In genomic region chr3:13018039-13018431, GRCh38 we compare ENCODE assay signal across 8 cellular contexts. TPM values are rescaled to one million over a fixed set of nuclear protein-coding genes. Genes with fewer than 3 reads are reported as not detected.
DNase-seq lines count a peak whose midpoint lies in the region; ATAC-seq and TF ChIP-seq lines count a peak whose summit lies in the region.
"Had no signal": no experiment of that assay in that cellular context is flagged by ENCODE, and none has a peak within 500 bp of the region (broad histone marks: within the 10 kb centered on the region; RNA-seq: fewer than 3 reads in every experiment).

No MANE protein-coding gene starts in this region.

- peak overlapping the region; percentile 27; the same call in 1 of the 2 replicates for H3K9ac ChIP-seq in HUES64 (ENCODE audit: low read depth, low read length)

- H3K36me3 Mint-ChIP-seq in Caco-2 (ENCODE audit: insufficient read depth, unreplicated experiment): no peaks in the 10 kb centered on the region

- no peak overlapping the region for H3K27ac Mint-ChIP-seq in Caco-2 (ENCODE audit: unreplicated experiment)

- CTCF ChIA-PET in Caco-2 (lab: Charles Lee): no interaction called here

- H3K9me3 ChIP-seq in HUES64 (ENCODE audit: insufficient read depth, low read depth, low read length): no peaks in the 10 kb centered on the region
- H3K9me3 ChIP-seq in left ventricle myocardium inferior (replicated peaks): no peaks in the 10 kb centered on the region
- H3K9me3 ChIP-seq in testis: no peaks in the 10 kb centered on the region
- H3K9me3 ChIP-seq in Caco-2: no peaks in the 10 kb centered on the region
- H3K9me3 ChIP-seq: prostate gland had no signal

- no peak for ATAC-seq in HG03139 (IDR thresholded peaks at IDR 0.05; ENCODE audit: unreplicated experiment)

- TF ChIP-seq CTCF in left ventricle myocardium inferior (IDR thresholded peaks at IDR 0.05; ENCODE audit: borderline replicate concordance) (no peak), testis (IDR thresholded peaks at IDR 0.05) (no peak), Caco-2 (IDR thresholded peaks at IDR 0.05; ENCODE audit: insufficient read depth in 1 of 2, low read depth in 1 of 2, low read length in 1 of 2, severe bottlenecking in 1 of 2, unreplicated experiment in 1 of 2) (no peak)

- H3K4me1 ChIP-seq in HUES64 (ENCODE audit: insufficient read depth, low read length): peaks cover 45% of the 10 kb centered on the region
- H3K4me1 ChIP-seq in left ventricle myocardium inferior: peaks cover 81% of the 10 kb centered on the region
- peaks cover 20% of the 10 kb centered on the region for H3K4me1 ChIP-seq in testis
- H3K4me1 ChIP-seq in Caco-2: no peaks in the 10 kb centered on the region
- H3K4me1 ChIP-seq: prostate gland had no signal

- H3K4me1 Mint-ChIP-seq in Caco-2 (ENCODE audit: low read depth, unreplicated experiment): no peaks in the 10 kb centered on the region

- peak; percentile 39 for DNase-seq in RPMI8226
- DNase-seq in left ventricle myocardium inferior: no peak
- peak; percentile 46 for DNase-seq in testis
- DNase-seq in Ammon's horn (ENCODE audit: low spot score): no peak
- no peak for DNase-seq in Caco-2

- 41% methylated on average over 7 of the region's 7 CpGs for WGBS in HUES64
- WGBS in testis, 2 donors: 44% methylated on average over 7 of the region's 7 CpGs; no CpG with 5 or more reads in 1 of the 2 donors

- no peak overlapping the region for H3K27ac ChIP-seq in HUES64 (ENCODE audit: low read depth, low read length)
- peak overlapping the region; percentile 44 for H3K27ac ChIP-seq in left ventricle myocardium inferior (replicated peaks)
- H3K27ac ChIP-seq in testis: peak overlapping the region in 1 of 2 donors; percentile 24
- H3K27ac ChIP-seq: prostate gland had no signal

- H3K9me3 Mint-ChIP-seq in Caco-2 (ENCODE audit: unreplicated experiment): no peaks in the 10 kb centered on the region

- H3K4me3 ChIP-seq in HUES64 (ENCODE audit: low read length) (no peak overlapping the region; the same call in 1 of the 2 replicates), left ventricle myocardium inferior (no peak overlapping the region), testis (no peak overlapping the region), Caco-2 (ENCODE audit: low read depth, low read length) (no peak overlapping the region)
- H3K4me3 ChIP-seq: prostate gland had no signal

- no peaks in the 10 kb centered on the region for H3K36me3 ChIP-seq in HUES64 (ENCODE audit: insufficient read depth, low read length)
- no peaks in the 10 kb centered on the region for H3K36me3 ChIP-seq in left ventricle myocardium inferior
- no peaks in the 10 kb centered on the region for H3K36me3 ChIP-seq in testis (ENCODE audit: low read depth, missing control alignments)
- H3K36me3 ChIP-seq in Caco-2 (ENCODE audit: control insufficient read depth, insufficient read depth, low read length): no peaks in the 10 kb centered on the region
- H3K36me3 ChIP-seq: prostate gland had no signal

- no TSS peak for BruUV-seq in Caco-2 (replicated peaks; lab: Mats Ljungman, UMichigan)

- intact Hi-C loops in left ventricle myocardium inferior (cut with micrococcal nuclease) (no loop called here), testis (cut with DNase I; ENCODE audit: low total_unique reads) (no loop called here), Caco-2 (cut with micrococcal nuclease; ENCODE audit: unreplicated experiment) (no loop called here)

- H3K4me3 Mint-ChIP-seq in Caco-2 (ENCODE audit: unreplicated experiment): no peak overlapping the region

- H3K27me3 ChIP-seq in HUES64 (ENCODE audit: insufficient read depth, low read length) (peaks cover 4% of the 10 kb centered on the region; the same call in 1 of the 2 replicates), left ventricle myocardium inferior (ENCODE audit: low read depth) (no peaks in the 10 kb centered on the region), testis (no peaks in the 10 kb centered on the region), Caco-2 (replicated peaks; ENCODE audit: control insufficient read depth, insufficient read depth, low read length) (no peaks in the 10 kb centered on the region)

- no peak for TF ChIP-seq POLR2A in testis (IDR thresholded peaks at IDR 0.05)

- POLR2A ChIA-PET in Caco-2 (lab: Charles Lee): no interaction called here

- peaks cover 3% of the 10 kb centered on the region for H3K27me3 Mint-ChIP-seq in Caco-2 (ENCODE audit: insufficient read depth, unreplicated experiment)

RNA-seq across cellular contexts. Expression of gene IQSEC1, which starts 55.2 kb away (rescaled TPM):
- 14.5 TPM for polyA plus RNA-seq in HUES64 (2013, experiment 1 of 2)
- 18.0 TPM for polyA plus RNA-seq in HUES64 (2013, experiment 2 of 2)
- total RNA-seq in left ventricle myocardium inferior: 78.6 TPM
- total RNA-seq in testis: 10 to 100 TPM; 74.3 to 89.4 TPM
- 32.9 TPM for polyA plus RNA-seq in testis (ENCODE audit: insufficient read depth, low read depth, low replicate concordance)
- 33.7 and 40.0 TPM in 2 replicates for total RNA-seq in Caco-2 (2022)

Comparison
In these comparisons a context has a peak if more than half of its experiments do, and no peak if none do; other contexts are left out.
1. DNase-seq: peak in RPMI8226 (single experiment) and testis (single experiment); none in left ventricle myocardium inferior (single experiment), Ammon's horn (single experiment) and Caco-2 (0 of 2).